29 cellular contexts compared by ENCODE assay signal in the genomic region with DNA sequence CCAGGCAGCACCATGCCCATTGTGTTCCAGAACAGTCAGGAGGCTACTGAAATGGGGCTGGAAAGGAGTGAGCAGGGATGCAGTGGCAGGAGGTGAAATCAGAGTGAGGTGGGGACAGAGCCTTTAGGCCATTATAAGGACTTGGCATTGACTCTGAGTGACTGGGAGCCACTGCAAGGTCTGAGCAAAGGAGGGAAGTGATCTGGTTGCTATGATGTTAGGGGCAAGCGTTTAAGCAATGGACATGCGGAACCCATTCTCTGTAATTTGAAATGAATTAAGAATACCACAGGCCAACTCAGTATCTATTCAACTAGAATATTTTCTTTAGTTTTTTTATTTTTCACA.
DNase-seq lines count a peak whose midpoint lies in the region.
"Had no signal": no experiment of that assay in that cellular context is flagged by ENCODE, and none has a peak within 500 bp of the region (broad histone marks: within the 10 kb centered on the region; RNA-seq: fewer than 3 reads in every experiment).

No MANE protein-coding gene starts in this region.

- DNase-seq in T-helper 1 cell, result no peak
- DNase-seq in activated CD4-positive, alpha-beta memory T cell treated with anti-CD3 and anti-CD28 coated beads, Interleukin-2, amount 10 ng/mL, durations not matched to agents 7 days and 5 days, result no peak
- no peak for DNase-seq in mesenchymal stem cell
- DNase-seq in anterior cingulate cortex (lab: John Stamatoyannopoulos, UW), result no peak
- no peak for DNase-seq in pons (ENCODE audit: low spot score)
- no peak for DNase-seq in HuH-7 (ENCODE audit: low spot score)
- DNase-seq: activated CD8-positive, alpha-beta memory T cell treated with anti-CD3 and anti-CD28 coated beads, Interleukin-2, amount 50 U/mL, for 48 hours; activated gamma-delta T cell; amniotic stem cell; effector CD4-positive, alpha-beta T cell; head of caudate nucleus; kidney; NCI-H1436 treated with DMSO at 0.1 percent for 48 hours; NCI-H2107; NCI-H446; ovary; retina; stimulated activated CD4-positive, alpha-beta T cell treated with anti-CD3 and anti-CD28 coated beads, Interleukin-1b, Interleukin-23, amount 100 ng/mL, for 48 hours; substantia nigra; T-helper 17 cell; upper lobe of left lung had no signal

- H2BK120ac ChIP-seq in mesenchymal stem cell (ENCODE audit: low read depth, low read length), result no peak overlapping the region

- H3K18ac ChIP-seq in mesenchymal stem cell (ENCODE audit: low read depth in 1 of 2, low read length in 2 of 2), result peak overlapping the region in 1 of 2 experiments; percentile 33

- no peaks in the 10 kb centered on the region for H3K36me3 ChIP-seq in BLaER1 treated with 17β-estradiol and CSF1 and Interleukin-3, amounts not matched to agents 10 nM and 100 nM
- no peaks in the 10 kb centered on the region for H3K36me3 ChIP-seq in mesenchymal stem cell (ENCODE audit: control insufficient read depth in 1 of 2, insufficient read depth in 2 of 2, low read depth in 1 of 2, low read length in 2 of 2)
- H3K36me3 ChIP-seq: ovary, upper lobe of left lung had no signal

- CTCF ChIA-PET in activated CD4-positive, alpha-beta memory T cell treated with anti-CD3 and anti-CD28 coated beads, Interleukin-2, amount 10 ng/mL, durations not matched to agents 7 days and 5 days (lab: Charles Lee), result no interaction called here

- peaks cover 26% of the 10 kb centered on the region for H3K9me3 Mint-ChIP-seq in T-helper 1 cell treated with Interleukin-12 subunit alpha and Interleukin-12 subunit beta and Interleukin-4 antibody, amounts not matched to agents 30 μg/mL and 1 μg/mL, for 36 hours
- peaks cover 10% of the 10 kb centered on the region for H3K9me3 Mint-ChIP-seq in activated CD4-positive, alpha-beta memory T cell treated with anti-CD3 and anti-CD28 coated beads, Interleukin-2, amount 10 ng/mL, durations not matched to agents 7 days and 5 days
- H3K9me3 Mint-ChIP-seq: HFFc6, nephron had no signal

- H3K27ac ChIP-seq in BLaER1 treated with 17β-estradiol and CSF1 and Interleukin-3, amounts not matched to agents 10 nM and 100 nM, result peak overlapping the region in 9 of 11 experiments; percentile 8 to 82 (median 55); a peak in 12 of 22 replicates
- H3K27ac ChIP-seq in mesenchymal stem cell (ENCODE audit: low read length, poor library complexity, severe bottlenecking), result no peak overlapping the region
- H3K27ac ChIP-seq: 22Rv1, ovary, RWPE1, skin epidermis, upper lobe of left lung had no signal

- H3K14ac ChIP-seq in mesenchymal stem cell (ENCODE audit: low read length in 2 of 2), result no peak overlapping the region

- H2AK5ac ChIP-seq in mesenchymal stem cell (ENCODE audit: low read length, severe bottlenecking), result no peak overlapping the region

- no peak overlapping the region for H4K8ac ChIP-seq in mesenchymal stem cell (ENCODE audit: low read length)

- H2AFZ ChIP-seq in mesenchymal stem cell (ENCODE audit: low read depth, low read length), result no peak overlapping the region

- H3K27ac Mint-ChIP-seq in T-helper 1 cell treated with Interleukin-12 subunit alpha and Interleukin-12 subunit beta and Interleukin-4 antibody, amounts not matched to agents 30 μg/mL and 1 μg/mL, for 36 hours, result peak overlapping the region; percentile 88
- peak overlapping the region; percentile 46 for H3K27ac Mint-ChIP-seq in activated CD4-positive, alpha-beta memory T cell treated with anti-CD3 and anti-CD28 coated beads, Interleukin-2, amount 10 ng/mL, durations not matched to agents 7 days and 5 days
- H3K27ac Mint-ChIP-seq: CD4-positive, CD25-positive, alpha-beta regulatory T cell; HFFc6; nephron had no signal

- no peak overlapping the region for H3K23ac ChIP-seq in mesenchymal stem cell (ENCODE audit: low read length in 2 of 2)

- no peaks in the 10 kb centered on the region for H3K79me1 ChIP-seq in mesenchymal stem cell (replicated peaks; ENCODE audit: low read length, poor library complexity, severe bottlenecking)

- no peaks in the 10 kb centered on the region for H4K20me1 ChIP-seq in BLaER1 treated with 17β-estradiol and CSF1 and Interleukin-3, amounts not matched to agents 10 nM and 100 nM

- POLR2A ChIA-PET in activated CD4-positive, alpha-beta memory T cell treated with anti-CD3 and anti-CD28 coated beads, Interleukin-2, amount 10 ng/mL, durations not matched to agents 7 days and 5 days (lab: Charles Lee), result interaction anchor here (1.7 kb wide), 1 partner anchor 17 kb away, joined by 6 read pairs; no protein-coding TSS in a partner anchor

- H4K91ac ChIP-seq in mesenchymal stem cell (ENCODE audit: low read length), result peak overlapping the region; percentile 68

- H3K27me3 ChIP-seq in BLaER1 treated with 17β-estradiol and CSF1 and Interleukin-3, amounts not matched to agents 10 nM and 100 nM, result no peaks in the 10 kb centered on the region
- no peaks in the 10 kb centered on the region for H3K27me3 ChIP-seq in mesenchymal stem cell (ENCODE audit: control insufficient read depth in 1 of 2, insufficient read depth in 1 of 2, low read length in 2 of 2)
- H3K27me3 ChIP-seq: ovary, upper lobe of left lung had no signal

- H3K4ac ChIP-seq in mesenchymal stem cell (ENCODE audit: low read depth in 1 of 2, low read length in 2 of 2), result no peak overlapping the region

- WGBS in mesenchymal stem cell, result no CpG with 5 or more reads among the region's 2 CpGs

- H3K4me3 ChIP-seq in BLaER1 treated with 17β-estradiol and CSF1 and Interleukin-3, amounts not matched to agents 10 nM and 100 nM, result no peak overlapping the region
- no peak overlapping the region for H3K4me3 ChIP-seq in mesenchymal stem cell (ENCODE audit: insufficient read depth in 1 of 2, low read depth in 1 of 2, low read length in 2 of 2)
- H3K4me3 ChIP-seq: ovary, skin epidermis, upper lobe of left lung had no signal

- H3K9ac ChIP-seq in BLaER1 treated with 17β-estradiol and CSF1 and Interleukin-3, amounts not matched to agents 10 nM and 100 nM, result no peak overlapping the region; a peak in 2 of 22 replicates
- no peak overlapping the region for H3K9ac ChIP-seq in mesenchymal stem cell (ENCODE audit: low read length)

- H2BK12ac ChIP-seq in mesenchymal stem cell (ENCODE audit: low read length in 2 of 2), result peak overlapping the region in 1 of 2 experiments; percentile 54

- H3K4me2 ChIP-seq in BLaER1 treated with 17β-estradiol and CSF1 and Interleukin-3, amounts not matched to agents 10 nM and 100 nM, result peak overlapping the region in 8 of 11 experiments; percentile 11 to 94 (median 54); a peak in 12 of 22 replicates
- H3K4me2 ChIP-seq in mesenchymal stem cell (ENCODE audit: low read length, poor library complexity, severe bottlenecking), result no peak overlapping the region

- no peaks in the 10 kb centered on the region for H3K27me3 Mint-ChIP-seq in T-helper 1 cell treated with Interleukin-12 subunit alpha and Interleukin-12 subunit beta and Interleukin-4 antibody, amounts not matched to agents 30 μg/mL and 1 μg/mL, for 36 hours (ENCODE audit: low read depth)
- no peaks in the 10 kb centered on the region for H3K27me3 Mint-ChIP-seq in activated CD4-positive, alpha-beta memory T cell treated with anti-CD3 and anti-CD28 coated beads, Interleukin-2, amount 10 ng/mL, durations not matched to agents 7 days and 5 days
- H3K27me3 Mint-ChIP-seq: CD4-positive, CD25-positive, alpha-beta regulatory T cell; T-helper 17 cell had no signal

- no peak overlapping the region for H2BK5ac ChIP-seq in mesenchymal stem cell (ENCODE audit: low read depth, low read length, poor library complexity, severe bottlenecking)

- no peak overlapping the region for H2BK15ac ChIP-seq in mesenchymal stem cell (ENCODE audit: low read depth, poor library complexity, severe bottlenecking)

- peak overlapping the region; percentile 47 for H3K4me3 Mint-ChIP-seq in T-helper 1 cell treated with Interleukin-12 subunit alpha and Interleukin-12 subunit beta and Interleukin-4 antibody, amounts not matched to agents 30 μg/mL and 1 μg/mL, for 36 hours
- no peak overlapping the region for H3K4me3 Mint-ChIP-seq in activated CD4-positive, alpha-beta memory T cell treated with anti-CD3 and anti-CD28 coated beads, Interleukin-2, amount 10 ng/mL, durations not matched to agents 7 days and 5 days
- H3K4me3 Mint-ChIP-seq: CD4-positive, CD25-positive, alpha-beta regulatory T cell; HFFc6; nephron had no signal

- H3K4me1 ChIP-seq in BLaER1 treated with 17β-estradiol and CSF1 and Interleukin-3, amounts not matched to agents 10 nM and 100 nM, result peaks cover 5 to 76% (median 13%) of the 10 kb centered on the region in 10 experiments; a peak in 16 of 20 replicates
- H3K4me1 ChIP-seq in mesenchymal stem cell (ENCODE audit: control insufficient read depth, insufficient read depth, low read depth, low read length), result no peaks in the 10 kb centered on the region
- H3K4me1 ChIP-seq: upper lobe of left lung had no signal

- peaks cover 37% of the 10 kb centered on the region for H3K36me3 Mint-ChIP-seq in T-helper 1 cell treated with Interleukin-12 subunit alpha and Interleukin-12 subunit beta and Interleukin-4 antibody, amounts not matched to agents 30 μg/mL and 1 μg/mL, for 36 hours (ENCODE audit: low read depth)
- peaks cover 39% of the 10 kb centered on the region for H3K36me3 Mint-ChIP-seq in activated CD4-positive, alpha-beta memory T cell treated with anti-CD3 and anti-CD28 coated beads, Interleukin-2, amount 10 ng/mL, durations not matched to agents 7 days and 5 days (ENCODE audit: low read depth)
- H3K36me3 Mint-ChIP-seq: CD4-positive, CD25-positive, alpha-beta regulatory T cell had no signal

- peaks cover 69% of the 10 kb centered on the region for H3K4me1 Mint-ChIP-seq in T-helper 1 cell treated with Interleukin-12 subunit alpha and Interleukin-12 subunit beta and Interleukin-4 antibody, amounts not matched to agents 30 μg/mL and 1 μg/mL, for 36 hours (ENCODE audit: low read depth)
- peaks cover 60% of the 10 kb centered on the region for H3K4me1 Mint-ChIP-seq in activated CD4-positive, alpha-beta memory T cell treated with anti-CD3 and anti-CD28 coated beads, Interleukin-2, amount 10 ng/mL, durations not matched to agents 7 days and 5 days
- H3K4me1 Mint-ChIP-seq: nephron had no signal

- H3K9me3 ChIP-seq in BLaER1 treated with 17β-estradiol and CSF1 and Interleukin-3, amounts not matched to agents 10 nM and 100 nM (replicated peaks in 1 of 11), result no peaks in the 10 kb centered on the region
- no peaks in the 10 kb centered on the region for H3K9me3 ChIP-seq in mesenchymal stem cell (ENCODE audit: control insufficient read depth, low read length)
- H3K9me3 ChIP-seq: ovary, upper lobe of left lung had no signal
